In genomic region chr14:81220488-81220766, GRCh38 we compare ENCODE assay signal across 7 cellular contexts. TPM values are rescaled to one million over a fixed set of nuclear protein-coding genes. Genes with fewer than 3 reads are reported as not detected.
A peak's percentile ranks its signal among the peaks of the same experiment; 100 is the strongest.
DNase-seq lines count a peak whose midpoint lies in the region; TF ChIP-seq lines count a peak whose summit lies in the region.

No MANE protein-coding gene starts in this region.

- H2AFZ ChIP-seq in hepatocyte = peak overlapping the region; percentile 22

- POLR2A ChIA-PET in activated CD4-positive, alpha-beta memory T cell treated with anti-CD3 and anti-CD28 coated beads for 36 hours (lab: Charles Lee) = interaction anchor here (0.6 to 1.4 kb wide), 4 partner anchors 16 to 296 kb away, joined by 3 to 5 read pairs (median 4); no protein-coding TSS in a partner anchor

- peaks cover 36% of the 10 kb centered on the region for H3K4me1 Mint-ChIP-seq in activated CD4-positive, alpha-beta memory T cell treated with anti-CD3 and anti-CD28 coated beads for 36 hours (ENCODE audit: low read depth)

- H3K4me1 ChIP-seq in hepatocyte (ENCODE audit: insufficient read depth) = peaks cover 20% of the 10 kb centered on the region
- H3K4me1 ChIP-seq in spleen = peaks cover 19 to 48% (median 36%) of the 10 kb centered on the region in 6 donors

- H3K27me3 Mint-ChIP-seq in activated CD4-positive, alpha-beta memory T cell treated with anti-CD3 and anti-CD28 coated beads for 36 hours = peaks cover 2% of the 10 kb centered on the region

- TF ChIP-seq CTCF in hepatocyte (IDR thresholded peaks at IDR 0.05; ENCODE audit: poor library complexity) (no peak), spleen (IDR thresholded peaks at IDR 0.05 in 8 of 11, conservative IDR thresholded peaks at IDR 0.05 in 3 of 11) (peak in 1 of 11 experiments; percentile 9)

- H3K9me3 Mint-ChIP-seq in activated CD4-positive, alpha-beta memory T cell treated with anti-CD3 and anti-CD28 coated beads for 36 hours = no peaks in the 10 kb centered on the region

- H3K27ac Mint-ChIP-seq in activated CD4-positive, alpha-beta memory T cell treated with anti-CD3 and anti-CD28 coated beads for 36 hours = peak overlapping the region; percentile 97

- no peaks in the 10 kb centered on the region for H3K9me2 ChIP-seq in hepatocyte (replicated peaks; ENCODE audit: insufficient read depth)

- CTCF ChIA-PET in activated CD4-positive, alpha-beta memory T cell treated with anti-CD3 and anti-CD28 coated beads for 36 hours (lab: Charles Lee) = interaction anchor here (1.6 to 1.8 kb wide), 2 partner anchors 50 to 234 kb away, joined by 4 to 5 read pairs; no protein-coding TSS in a partner anchor

- H3K27me3 ChIP-seq in hepatocyte (no peaks in the 10 kb centered on the region), spleen (replicated peaks in 1 of 7) (no peaks in the 10 kb centered on the region)

- DNase-seq in HT-29 (ENCODE audit: low spot score) = peak; percentile 19
- DNase-seq in activated CD4-positive, alpha-beta memory T cell treated with anti-CD3 and anti-CD28 coated beads for 36 hours = no peak
- DNase-seq in hepatocyte (ENCODE audit: low spot score) = no peak
- DNase-seq in spleen = no peak
- DNase-seq in ACHN = no peak
- DNase-seq in activated CD8-positive, alpha-beta memory T cell treated with anti-CD3 and anti-CD28 coated beads for 24 hours = no peak
- no peak for DNase-seq in NCI-H1930 (lab: John Stamatoyannopoulos, UW)

- H3K27ac ChIP-seq in hepatocyte (peak overlapping the region; percentile 100), spleen (peak overlapping the region; percentile 97 to 99 (median 99))

- H3K4me2 ChIP-seq in hepatocyte = peak overlapping the region; percentile 72

- H3K4me3 ChIP-seq in hepatocyte (peak overlapping the region; percentile 94), spleen (peak overlapping the region; percentile 57 to 76 (median 66))

- peaks cover 42% of the 10 kb centered on the region for H3K79me2 ChIP-seq in hepatocyte

- H3K9me3 ChIP-seq in hepatocyte (ENCODE audit: low read depth) (no peaks in the 10 kb centered on the region), spleen (no peaks in the 10 kb centered on the region)

- WGBS in hepatocyte (ENCODE audit: low lambda C conversion rate, missing lambda C conversion rate) = 2% methylated on average over 9 of the region's 10 CpGs
- 0 to 2% (median 1%) methylated on average over 10 of the region's 10 CpGs for WGBS in spleen, 5 donors

- intact Hi-C loops in activated CD4-positive, alpha-beta memory T cell treated with anti-CD3 and anti-CD28 coated beads for 36 hours (cut with micrococcal nuclease) = loop anchor here (2.0 kb wide), 2 partner anchors 254 to 280 kb away; partner anchors contain the start of gene CEP128
- intact Hi-C loops in spleen (cut with DNase I; ENCODE audit: low total_unique reads) = no loop called here

- H3K36me3 ChIP-seq in hepatocyte (replicated peaks; ENCODE audit: insufficient read depth, low read depth) (no peaks in the 10 kb centered on the region), spleen (peaks cover 0 to 10% (median 7%) of the 10 kb centered on the region in 6 donors)

- H4K20me1 ChIP-seq in hepatocyte (ENCODE audit: insufficient read depth, poor library complexity, severe bottlenecking) = peaks cover 10% of the 10 kb centered on the region

- in situ Hi-C loops in ACHN (cut with HindIII; ENCODE audit: low pct_ligation_motif_present, low pct_unique_long_range_greater_than_20kb, low sequenced_read_pairs) = no loop called here

- no peak for TF ChIP-seq POLR2A in spleen (IDR thresholded peaks at IDR 0.05)

- H3K4me3 Mint-ChIP-seq in activated CD4-positive, alpha-beta memory T cell treated with anti-CD3 and anti-CD28 coated beads for 36 hours = peak overlapping the region; percentile 87

- peaks cover 17% of the 10 kb centered on the region for H3K36me3 Mint-ChIP-seq in activated CD4-positive, alpha-beta memory T cell treated with anti-CD3 and anti-CD28 coated beads for 36 hours

RNA-seq across cellular contexts. Expression of gene GTF2A1, which starts 0.3 kb away (rescaled TPM):
- 15.4 and 17.7 TPM in 2 replicates for total RNA-seq in HT-29 (2014; rRNA removed; shearing (Covaris generic))
- total RNA-seq in activated CD4-positive, alpha-beta memory T cell treated with anti-CD3 and anti-CD28 coated beads for 36 hours = 10 to 100 TPM; 38.9 to 40.1 TPM
- 23.3 and 25.1 TPM in 2 replicates for total RNA-seq in hepatocyte
- polyA plus RNA-seq in hepatocyte = 2.3 and 3.8 TPM in 2 replicates
- 10 to 100 TPM; 25.4 to 40.7 (median 30.6) TPM for total RNA-seq in spleen
- 1 to 10 TPM; 5.1 to 8.0 (median 7.1) TPM for polyA plus RNA-seq in spleen
